In the genomic region with DNA sequence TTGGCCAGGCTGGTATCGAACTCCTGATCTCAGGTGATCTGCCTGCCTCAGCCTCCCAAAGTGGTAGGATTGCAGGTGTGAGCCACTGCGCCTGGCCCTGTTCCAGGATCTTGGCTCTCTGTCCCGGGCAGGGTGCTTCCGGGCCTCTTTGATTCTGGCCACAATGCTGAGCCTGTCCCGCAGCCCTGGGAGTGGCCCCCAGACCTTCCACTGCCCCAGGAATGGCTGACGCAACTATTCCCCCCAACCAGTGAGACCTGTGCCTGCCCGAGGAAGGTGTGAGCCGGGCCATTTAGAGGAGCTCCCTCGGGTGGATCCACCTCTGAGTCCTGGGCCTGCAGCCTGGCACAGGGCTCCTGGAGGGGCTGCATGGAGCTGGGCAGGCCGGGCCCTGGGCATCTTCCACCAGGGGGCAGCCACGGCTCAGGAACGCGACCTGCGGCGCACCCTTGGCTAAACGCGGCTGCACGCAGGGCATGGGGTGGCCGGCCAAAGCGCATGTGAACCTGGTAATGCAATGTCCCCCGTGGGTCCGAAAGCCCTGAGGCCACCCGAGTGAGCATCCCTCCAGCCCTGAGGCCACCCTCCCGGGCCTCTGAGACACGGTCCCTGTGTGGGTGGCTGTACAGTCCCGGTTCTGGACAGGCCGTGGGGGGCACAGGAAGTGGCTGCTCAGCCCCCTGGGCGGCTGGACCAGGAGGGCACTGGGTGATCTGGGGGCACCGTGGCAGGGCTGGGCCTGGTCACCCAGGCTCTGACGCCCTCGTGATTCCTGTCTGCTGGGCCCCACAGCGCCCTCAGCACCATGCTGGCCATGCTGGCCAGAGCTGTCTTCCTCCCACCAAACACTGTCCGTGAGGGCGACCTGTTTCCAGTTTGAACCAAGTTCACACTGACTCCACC, we compare ENCODE assay signal across 8 cellular contexts. TPM values are rescaled to one million over a fixed set of nuclear protein-coding genes. Genes with fewer than 3 reads are reported as not detected.
A peak's percentile ranks its signal among the peaks of the same experiment; 100 is the strongest.
DNase-seq lines count a peak whose midpoint lies in the region; ATAC-seq and TF ChIP-seq lines count a peak whose summit lies in the region.

No MANE protein-coding gene starts in this region.

- peaks cover 9% of the 10 kb centered on the region for H3K4me1 ChIP-seq in CD8-positive, alpha-beta memory T cell (ENCODE audit: insufficient read depth, low read length)

- no peaks in the 10 kb centered on the region for H3K27me3 ChIP-seq in CD8-positive, alpha-beta memory T cell (ENCODE audit: insufficient read depth, low read length, poor library complexity, severe bottlenecking)

- H3K4me3 Mint-ChIP-seq in CD8-positive, alpha-beta memory T cell = peak overlapping the region in 6 of 7 donors; percentile 58 to 84 (median 68)
- H3K4me3 Mint-ChIP-seq in neural crest cell = no peak overlapping the region
- H3K4me3 Mint-ChIP-seq in stimulated activated naive CD8-positive, alpha-beta T cell treated with anti-CD3 and anti-CD28 coated beads, Interleukin-15, amount 100 ng/mL, for 72 hours = peak overlapping the region; percentile 73 to 74

- CTCF ChIA-PET in CD8-positive, alpha-beta memory T cell (lab: Charles Lee) = interaction anchor here (0.7 to 3.6 kb wide), 25 partner anchors 10 to 279 kb away, joined by 3 to 43 read pairs (median 4); partner anchors contain the start of gene IQCE
- CTCF ChIA-PET in RWPE1 (lab: Yijun Ruan, JAX) = interaction anchor here (0.5 to 2.4 kb wide), 17 partner anchors 10 to 896 kb away, joined by 3 to 9 read pairs (median 3); partner anchors contain the start of gene TMEM184A

- POLR2A ChIA-PET in CD8-positive, alpha-beta memory T cell (lab: Charles Lee) = interaction anchor here (1.1 kb wide), 1 partner anchor 18 kb away, joined by 3 read pairs; no protein-coding TSS in a partner anchor
- POLR2A ChIA-PET in RWPE1 (lab: Yijun Ruan, JAX; ENCODE audit: low non-redundant PET) = no interaction called here

- TF ChIP-seq CTCF in RWPE1 (conservative IDR thresholded peaks at IDR 0.05; ENCODE audit: low read depth) (peak; percentile 96), neural crest cell (conservative IDR thresholded peaks at IDR 0.05) (peak; percentile 85)

- H3K9me3 ChIP-seq in CD8-positive, alpha-beta memory T cell (ENCODE audit: low read length) = no peaks in the 10 kb centered on the region

- peaks cover 4 to 17% (median 10%) of the 10 kb centered on the region in 3 donors for H3K4me1 Mint-ChIP-seq in CD8-positive, alpha-beta memory T cell
- H3K4me1 Mint-ChIP-seq in neural crest cell = peaks cover 4% of the 10 kb centered on the region
- H3K4me1 Mint-ChIP-seq in stimulated activated naive CD8-positive, alpha-beta T cell treated with anti-CD3 and anti-CD28 coated beads, Interleukin-15, amount 100 ng/mL, for 72 hours = peaks cover 13% of the 10 kb centered on the region

- no peaks in the 10 kb centered on the region for H3K9me3 Mint-ChIP-seq in CD8-positive, alpha-beta memory T cell
- no peaks in the 10 kb centered on the region for H3K9me3 Mint-ChIP-seq in neural crest cell
- H3K9me3 Mint-ChIP-seq in stimulated activated naive CD8-positive, alpha-beta T cell treated with anti-CD3 and anti-CD28 coated beads, Interleukin-15, amount 100 ng/mL, for 72 hours = no peaks in the 10 kb centered on the region

- peak; percentile 87 for ATAC-seq in GM19463 (IDR thresholded peaks at IDR 0.05; ENCODE audit: unreplicated experiment)
- peak; percentile 94 for ATAC-seq in stimulated activated naive CD8-positive, alpha-beta T cell treated with anti-CD3 and anti-CD28 coated beads, Interleukin-15, amount 100 ng/mL, for 72 hours

- peak overlapping the region in 5 of 8 donors; percentile 22 to 82 (median 53) for H3K27ac Mint-ChIP-seq in CD8-positive, alpha-beta memory T cell
- H3K27ac Mint-ChIP-seq in neural crest cell (ENCODE audit: unreplicated experiment) = peak overlapping the region; percentile 62
- H3K27ac Mint-ChIP-seq in stimulated activated naive CD8-positive, alpha-beta T cell treated with anti-CD3 and anti-CD28 coated beads, Interleukin-15, amount 100 ng/mL, for 72 hours = peak overlapping the region; percentile 44 to 71

- H3K4me3 ChIP-seq in CD8-positive, alpha-beta memory T cell (ENCODE audit: low read length) = peak overlapping the region; percentile 59

- H3K36me3 ChIP-seq in CD8-positive, alpha-beta memory T cell (ENCODE audit: insufficient read depth, low read length) = no peaks in the 10 kb centered on the region

- no peak overlapping the region for H3K27ac ChIP-seq in CD8-positive, alpha-beta memory T cell (ENCODE audit: low read depth, low read length)
- peak overlapping the region; percentile 16 for H3K27ac ChIP-seq in RWPE1

- no peaks in the 10 kb centered on the region for H3K27me3 Mint-ChIP-seq in CD8-positive, alpha-beta memory T cell
- H3K27me3 Mint-ChIP-seq in neural crest cell (ENCODE audit: low read depth) = no peaks in the 10 kb centered on the region
- no peaks in the 10 kb centered on the region for H3K27me3 Mint-ChIP-seq in stimulated activated naive CD8-positive, alpha-beta T cell treated with anti-CD3 and anti-CD28 coated beads, Interleukin-15, amount 100 ng/mL, for 72 hours

- peak; percentile 59 to 78 (median 67) for DNase-seq in CD8-positive, alpha-beta memory T cell
- DNase-seq in HuH-7.5 (ENCODE audit: low spot score) (peak; percentile 98), RWPE1 (ENCODE audit: low spot score) (peak; percentile 80), fibroblast of the conjunctiva (ENCODE audit: low read depth) (peak; percentile 36), neural crest cell (ENCODE audit: low read depth, low spot score) (peak; percentile 96)
- DNase-seq in activated T-helper 9 cell treated with anti-CD3 and anti-CD28 coated beads, Interleukin-2, amount 50 U/mL, for 16 hours (ENCODE audit: low read depth) = peak; percentile 65
- DNase-seq in stimulated activated naive CD8-positive, alpha-beta T cell treated with anti-CD3 and anti-CD28 coated beads, Interleukin-15, amount 100 ng/mL, for 72 hours = peak; percentile 78 to 79

- peaks cover 0 to 5% (median 1%) of the 10 kb centered on the region in 3 donors for H3K36me3 Mint-ChIP-seq in CD8-positive, alpha-beta memory T cell
- no peaks in the 10 kb centered on the region for H3K36me3 Mint-ChIP-seq in neural crest cell (ENCODE audit: low read depth)

RNA-seq across cellular contexts. Expression of gene GRIFIN, which starts 24.8 kb away (rescaled TPM):
- total RNA-seq in CD8-positive, alpha-beta memory T cell = not detected
- not detected for polyA plus RNA-seq in CD8-positive, alpha-beta memory T cell
- total RNA-seq in neural crest cell = not detected in 2 replicates

RNA-seq across cellular contexts. Expression of gene CHST12, which starts 48.0 kb away (rescaled TPM):
- total RNA-seq in CD8-positive, alpha-beta memory T cell = 1 to 10 TPM; 7.7 to 8.3 TPM
- polyA plus RNA-seq in CD8-positive, alpha-beta memory T cell = 63.0 TPM
- 13.5 and 15.0 TPM in 2 replicates for total RNA-seq in neural crest cell

Comparison
In these comparisons a context has a peak if more than half of its experiments do, and no peak if none do; other contexts are left out.
1. DNase-seq: peak in every context shown above with its lines; median percentile 98 in HuH-7.5; 96 in neural crest cell; 80 in RWPE1; 78 in stimulated activated naive CD8-positive, alpha-beta T cell treated with anti-CD3 and anti-CD28 coated beads, Interleukin-15, amount 100 ng/mL, for 72 hours; 67 in CD8-positive, alpha-beta memory T cell; 65 in activated T-helper 9 cell treated with anti-CD3 and anti-CD28 coated beads, Interleukin-2, amount 50 U/mL, for 16 hours; 36 in fibroblast of the conjunctiva.